In the genomic region with DNA sequence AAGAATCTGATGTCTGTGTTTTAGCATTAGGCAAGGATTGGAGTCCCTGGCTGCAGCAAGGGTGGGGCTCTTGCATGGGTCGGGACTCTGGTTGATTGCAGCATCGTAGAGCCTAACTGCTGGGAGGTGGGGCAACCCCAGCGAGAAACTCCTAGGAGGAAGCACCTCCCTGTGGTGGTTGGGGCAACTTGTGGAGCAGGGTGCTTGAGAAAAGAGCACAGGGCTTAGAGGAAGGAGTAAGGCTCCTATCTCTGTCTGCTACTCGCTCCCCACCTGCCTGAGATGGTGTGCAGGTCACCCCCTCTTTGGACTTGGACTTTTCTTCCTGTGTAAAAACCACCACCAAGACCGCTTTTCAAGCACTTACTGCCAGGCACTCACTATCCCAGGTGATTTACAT, we compare ENCODE assay signal across 12 cellular contexts. TPM values are rescaled to one million over a fixed set of nuclear protein-coding genes. Genes with fewer than 3 reads are reported as not detected.
DNase-seq lines count a peak whose midpoint lies in the region; ATAC-seq and TF ChIP-seq lines count a peak whose summit lies in the region.
"Had no signal": no experiment of that assay in that cellular context is flagged by ENCODE, and none has a peak within 500 bp of the region (broad histone marks: within the 10 kb centered on the region; RNA-seq: fewer than 3 reads in every experiment).

No MANE protein-coding gene starts in this region.

- intact Hi-C loops in A673 (cut with micrococcal nuclease; ENCODE audit: unreplicated experiment): no loop called here
- intact Hi-C loops in left lung (cut with DNase I): no loop called here

- ATAC-seq in left lung: peak; percentile 92
- no peak for ATAC-seq in GM19328 (IDR thresholded peaks at IDR 0.05; ENCODE audit: unreplicated experiment)
- ATAC-seq: naive thymus-derived CD8-positive, alpha-beta T cell; Panc1 had no signal

- peaks cover 12% of the 10 kb centered on the region for H3K36me3 ChIP-seq in A673 (ENCODE audit: insufficient read depth, low read length, poor library complexity, severe bottlenecking)
- no peaks in the 10 kb centered on the region for H3K36me3 ChIP-seq in left lung
- H3K36me3 ChIP-seq: breast epithelium had no signal

- CTCF ChIA-PET in A673 (lab: Charles Lee): no interaction called here
- CTCF ChIA-PET in activated CD4-positive, alpha-beta memory T cell treated with anti-CD3 and anti-CD28 coated beads, Interleukin-2, amount 10 ng/mL, durations not matched to agents 7 days and 5 days (lab: Charles Lee): interaction anchor here (1.2 kb wide), 1 partner anchor 9 kb away, joined by 7 read pairs; no protein-coding TSS in a partner anchor

- H3K36me3 Mint-ChIP-seq in IgD-negative memory B cell: no peaks in the 10 kb centered on the region
- peaks cover 36% of the 10 kb centered on the region for H3K36me3 Mint-ChIP-seq in activated CD4-positive, alpha-beta memory T cell treated with anti-CD3 and anti-CD28 coated beads, Interleukin-2, amount 10 ng/mL, durations not matched to agents 7 days and 5 days (ENCODE audit: low read depth)

- H3K27me3 ChIP-seq in A673 (replicated peaks; ENCODE audit: insufficient read depth, low read depth, low read length, poor library complexity) (no peaks in the 10 kb centered on the region), left lung (no peaks in the 10 kb centered on the region)
- H3K27me3 ChIP-seq: breast epithelium had no signal

- POLR2A ChIA-PET in A673 (lab: Charles Lee; ENCODE audit: low non-redundant PET): no interaction called here
- POLR2A ChIA-PET in activated CD4-positive, alpha-beta memory T cell treated with anti-CD3 and anti-CD28 coated beads, Interleukin-2, amount 10 ng/mL, durations not matched to agents 7 days and 5 days (lab: Charles Lee): interaction anchor here (1.2 kb wide), 1 partner anchor 49 kb away, joined by 3 read pairs; no protein-coding TSS in a partner anchor

- H3K9me3 ChIP-seq in A673 (ENCODE audit: low read depth, low read length, poor library complexity, severe bottlenecking): no peaks in the 10 kb centered on the region
- H3K9me3 ChIP-seq in left lung: no peaks in the 10 kb centered on the region
- H3K9me3 ChIP-seq: breast epithelium had no signal

- DNase-seq in A673 (ENCODE audit: low spot score): no peak
- DNase-seq in activated CD4-positive, alpha-beta memory T cell treated with anti-CD3 and anti-CD28 coated beads, Interleukin-2, amount 10 ng/mL, durations not matched to agents 7 days and 5 days: no peak
- peak; percentile 84 to 86 for DNase-seq in left lung
- DNase-seq in activated naive CD4-positive, alpha-beta T cell treated with anti-CD3 and anti-CD28 coated beads, Interleukin-2, amount 50 U/mL, for 16 hours: no peak
- DNase-seq in medulla oblongata (ENCODE audit: extremely low spot score): no peak
- no peak for DNase-seq in NK-92 treated with Interleukin-12 subunit alpha and Interleukin-12 subunit beta, amount 100 ng/mL, for 24 hours (lab: John Stamatoyannopoulos, UW)
- DNase-seq: NCI-H1048 had no signal

- H3K4me3 ChIP-seq in A673 (ENCODE audit: low read depth, low read length, poor library complexity, severe bottlenecking) (no peak overlapping the region), left lung (no peak overlapping the region)
- H3K4me3 ChIP-seq: breast epithelium had no signal

- H3K4me1 ChIP-seq in A673 (ENCODE audit: insufficient read depth, low read length, poor library complexity, severe bottlenecking): peaks cover 27% of the 10 kb centered on the region
- H3K4me1 ChIP-seq in left lung: peaks cover 18 to 61% of the 10 kb centered on the region in 2 donors

- no peaks in the 10 kb centered on the region for H3K9me3 Mint-ChIP-seq in IgD-negative memory B cell
- no peaks in the 10 kb centered on the region for H3K9me3 Mint-ChIP-seq in activated CD4-positive, alpha-beta memory T cell treated with anti-CD3 and anti-CD28 coated beads, Interleukin-2, amount 10 ng/mL, durations not matched to agents 7 days and 5 days
- H3K9me3 Mint-ChIP-seq: naive thymus-derived CD8-positive, alpha-beta T cell had no signal

- peak overlapping the region in 2 of 3 donors; percentile 70 to 81 for H3K27ac Mint-ChIP-seq in IgD-negative memory B cell
- H3K27ac Mint-ChIP-seq in activated CD4-positive, alpha-beta memory T cell treated with anti-CD3 and anti-CD28 coated beads, Interleukin-2, amount 10 ng/mL, durations not matched to agents 7 days and 5 days: peak overlapping the region; percentile 38

- H3K27ac ChIP-seq in A673 (ENCODE audit: low read depth, low read length, poor library complexity, severe bottlenecking) (peak overlapping the region; percentile 59), left lung (peak overlapping the region in 1 of 2 donors; percentile 47)
- H3K27ac ChIP-seq: breast epithelium had no signal

- no peaks in the 10 kb centered on the region for H3K27me3 Mint-ChIP-seq in IgD-negative memory B cell
- no peaks in the 10 kb centered on the region for H3K27me3 Mint-ChIP-seq in activated CD4-positive, alpha-beta memory T cell treated with anti-CD3 and anti-CD28 coated beads, Interleukin-2, amount 10 ng/mL, durations not matched to agents 7 days and 5 days
- H3K27me3 Mint-ChIP-seq: naive thymus-derived CD8-positive, alpha-beta T cell had no signal

- BruUV-seq in A673 (replicated peaks; lab: Mats Ljungman, UMichigan): no TSS peak

- H3K4me1 Mint-ChIP-seq in IgD-negative memory B cell: peaks cover 41 to 56% (median 51%) of the 10 kb centered on the region in 3 donors
- peaks cover 53% of the 10 kb centered on the region for H3K4me1 Mint-ChIP-seq in activated CD4-positive, alpha-beta memory T cell treated with anti-CD3 and anti-CD28 coated beads, Interleukin-2, amount 10 ng/mL, durations not matched to agents 7 days and 5 days

- peak overlapping the region in 3 of 4 donors; percentile 38 to 66 (median 65) for H3K4me3 Mint-ChIP-seq in IgD-negative memory B cell
- no peak overlapping the region for H3K4me3 Mint-ChIP-seq in activated CD4-positive, alpha-beta memory T cell treated with anti-CD3 and anti-CD28 coated beads, Interleukin-2, amount 10 ng/mL, durations not matched to agents 7 days and 5 days
- H3K4me3 Mint-ChIP-seq: naive thymus-derived CD8-positive, alpha-beta T cell had no signal

- TF ChIP-seq CTCF in A673 (conservative IDR thresholded peaks at IDR 0.05; ENCODE audit: low read depth, low read length) (no peak), left lung (IDR thresholded peaks at IDR 0.05) (no peak)

RNA-seq across cellular contexts. Expression of gene SREBF2, which starts 15.6 kb away (rescaled TPM):
- total RNA-seq in A673 (2021) (141 and 162 TPM in 2 replicates), left lung (100 to 1,000 TPM; 130 to 162 TPM)
- polyA plus RNA-seq in IgD-negative memory B cell: 59.8 TPM
- 100 to 1,000 TPM; 150 to 157 TPM for total RNA-seq in activated CD4-positive, alpha-beta memory T cell treated with anti-CD3 and anti-CD28 coated beads, Interleukin-2, amount 10 ng/mL, durations not matched to agents 7 days and 5 days

RNA-seq across cellular contexts. Expression of gene CCDC134, which starts 48.0 kb away (rescaled TPM):
- total RNA-seq in A673 (2021) (25.9 and 27.4 TPM in 2 replicates), left lung (10 to 100 TPM in 1 of 2 donors, 1 to 10 TPM in 1; 9.7 to 14.1 TPM)
- polyA plus RNA-seq in IgD-negative memory B cell: 6.1 TPM
- 10 to 100 TPM; 17.9 to 20.3 TPM for total RNA-seq in activated CD4-positive, alpha-beta memory T cell treated with anti-CD3 and anti-CD28 coated beads, Interleukin-2, amount 10 ng/mL, durations not matched to agents 7 days and 5 days

Comparison
In these comparisons a context has a peak if more than half of its experiments do, and no peak if none do; other contexts are left out.
1. DNase-seq: peak in left lung (2 of 2); none in A673 (single experiment), activated CD4-positive, alpha-beta memory T cell treated with anti-CD3 and anti-CD28 coated beads, Interleukin-2, amount 10 ng/mL, durations not matched to agents 7 days and 5 days (single experiment), activated naive CD4-positive, alpha-beta T cell treated with anti-CD3 and anti-CD28 coated beads, Interleukin-2, amount 50 U/mL, for 16 hours (single experiment), medulla oblongata (single experiment) and NK-92 treated with Interleukin-12 subunit alpha and Interleukin-12 subunit beta, amount 100 ng/mL, for 24 hours (single experiment).